ENCODE assay signal across 12 cellular contexts in the genomic region with DNA sequence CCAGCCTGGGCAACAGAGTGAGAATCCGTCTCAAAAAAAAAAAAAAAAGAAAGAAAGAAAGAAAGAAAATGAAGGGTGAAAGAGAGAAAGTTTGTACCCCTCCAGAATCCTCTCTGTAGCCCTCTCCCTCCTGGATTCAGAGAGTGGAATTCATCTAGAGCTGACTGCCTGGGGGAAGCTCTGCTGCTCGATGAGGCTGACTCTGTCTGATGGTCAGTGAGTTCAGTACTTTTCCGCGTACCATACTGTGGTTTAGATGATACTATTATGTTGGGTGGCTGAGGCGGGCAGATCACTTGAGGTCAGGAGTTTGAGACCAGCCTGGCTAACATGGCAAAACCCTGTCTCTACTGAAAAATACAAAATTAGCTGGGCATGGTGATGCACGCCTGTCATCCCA.
"Had no signal": no experiment of that assay in that cellular context is flagged by ENCODE, and none has a peak within 500 bp of the region (broad histone marks: within the 10 kb centered on the region; RNA-seq: fewer than 3 reads in every experiment).

No MANE protein-coding gene starts in this region.

- H3K4me3 ChIP-seq: ascending aorta, body of pancreas had no signal

- H3K27ac ChIP-seq: ascending aorta, body of pancreas had no signal

- H3K4me1 ChIP-seq: body of pancreas had no signal

- H3K27me3 ChIP-seq: ascending aorta, body of pancreas had no signal

- ATAC-seq: activated CD4-positive, CD25-positive, alpha-beta regulatory T cell treated with anti-CD3 and anti-CD28 coated beads, Interleukin-2, amount 50 U/mL, for 24 hours; activated CD8-positive, alpha-beta T cell treated with anti-CD3 and anti-CD28 coated beads for 36 hours; activated T-cell treated with anti-CD3 and anti-CD28 coated beads, Interleukin-2, amount 50 U/mL, for 72 hours; body of pancreas had no signal

- H3K9me3 ChIP-seq: ascending aorta, body of pancreas had no signal

- DNase-seq: activated CD4-positive, alpha-beta T cell treated with anti-CD3 and anti-CD28 coated beads for 4 hours; activated CD8-positive, alpha-beta memory T cell treated with anti-CD3 and anti-CD28 coated beads, Interleukin-2, amount 50 U/mL, for 4 hours; activated CD8-positive, alpha-beta T cell treated with anti-CD3 and anti-CD28 coated beads for 36 hours; activated naive CD4-positive, alpha-beta T cell treated with anti-CD3 and anti-CD28 coated beads, Interleukin-2, amount 50 U/mL, for 16 hours; activated T-cell treated with anti-CD3 and anti-CD28 coated beads, Interleukin-2, amount 50 U/mL, for 72 hours; body of pancreas; KBM-7; NCI-H1436 treated with DMSO at 0.1 percent for 48 hours; NCI-H187; SHP77 treated with DMSO at 0.1 percent for 48 hours had no signal
